Comparison of ENCODE assay signal across 1 cellular context in genomic region chr7:155807805-155808550, GRCh38.
A peak's percentile ranks its signal among the peaks of the same experiment; 100 is the strongest.
TF ChIP-seq lines count a peak whose summit lies in the region.

No MANE protein-coding gene starts in this region.

TF ChIP-seq in HepG2, 621 proteins besides CTCF, POLR2A, EP300 and RAD21 (continued from another document and continues in another):
- TF ChIP-seq ZBTB43 (CRISPR knock-in tag; conservative IDR thresholded peaks at IDR 0.05) = no peak
- no peak for TF ChIP-seq MLLT10 (CRISPR knock-in tag; IDR thresholded peaks at IDR 0.05)
- no peak for TF ChIP-seq ZNF605 (CRISPR knock-in tag; IDR thresholded peaks at IDR 0.05)
- TF ChIP-seq, protein P1, sequence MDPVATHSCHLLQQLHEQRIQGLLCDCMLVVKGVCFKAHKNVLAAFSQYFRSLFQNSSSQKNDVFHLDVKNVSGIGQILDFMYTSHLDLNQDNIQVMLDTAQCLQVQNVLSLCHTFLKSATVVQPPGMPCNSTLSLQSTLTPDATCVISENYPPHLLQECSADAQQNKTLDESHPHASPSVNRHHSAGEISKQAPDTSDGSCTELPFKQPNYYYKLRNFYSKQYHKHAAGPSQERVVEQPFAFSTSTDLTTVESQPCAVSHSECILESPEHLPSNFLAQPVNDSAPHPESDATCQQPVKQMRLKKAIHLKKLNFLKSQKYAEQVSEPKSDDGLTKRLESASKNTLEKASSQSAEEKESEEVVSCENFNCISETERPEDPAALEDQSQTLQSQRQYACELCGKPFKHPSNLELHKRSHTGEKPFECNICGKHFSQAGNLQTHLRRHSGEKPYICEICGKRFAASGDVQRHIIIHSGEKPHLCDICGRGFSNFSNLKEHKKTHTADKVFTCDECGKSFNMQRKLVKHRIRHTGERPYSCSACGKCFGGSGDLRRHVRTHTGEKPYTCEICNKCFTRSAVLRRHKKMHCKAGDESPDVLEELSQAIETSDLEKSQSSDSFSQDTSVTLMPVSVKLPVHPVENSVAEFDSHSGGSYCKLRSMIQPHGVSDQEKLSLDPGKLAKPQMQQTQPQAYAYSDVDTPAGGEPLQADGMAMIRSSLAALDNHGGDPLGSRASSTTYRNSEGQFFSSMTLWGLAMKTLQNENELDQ (CRISPR knock-in tag; IDR thresholded peaks at IDR 0.05; ENCODE audit: borderline replicate concordance) = no peak
- TF ChIP-seq ZNF205 (CRISPR knock-in tag; IDR thresholded peaks at IDR 0.05) = peak; percentile 10; the same call in 1 of the 2 replicates
- TF ChIP-seq ZNF747 (CRISPR knock-in tag; IDR thresholded peaks at IDR 0.05; ENCODE audit: borderline replicate concordance) = no peak
- TF ChIP-seq USF2 (IDR thresholded peaks at IDR 0.05; ENCODE audit: low read depth, low read length) = no peak
- TF ChIP-seq USF2 (CRISPR knock-in tag; IDR thresholded peaks at IDR 0.05; ENCODE audit: borderline replicate concordance) = no peak
- no peak for TF ChIP-seq ZNF276 (CRISPR knock-in tag; IDR thresholded peaks at IDR 0.05; ENCODE audit: low read depth)
- TF ChIP-seq FOSL2 (CRISPR knock-in tag; IDR thresholded peaks at IDR 0.05) = no peak
- TF ChIP-seq REST (IDR thresholded peaks at IDR 0.05; ENCODE audit: borderline replicate concordance in 1 of 2, low read depth in 1 of 2, low read length in 2 of 2) = peak in 1 of 2 experiments; percentile 7; a peak in 1 of 4 replicates
- TF ChIP-seq, protein P2, sequence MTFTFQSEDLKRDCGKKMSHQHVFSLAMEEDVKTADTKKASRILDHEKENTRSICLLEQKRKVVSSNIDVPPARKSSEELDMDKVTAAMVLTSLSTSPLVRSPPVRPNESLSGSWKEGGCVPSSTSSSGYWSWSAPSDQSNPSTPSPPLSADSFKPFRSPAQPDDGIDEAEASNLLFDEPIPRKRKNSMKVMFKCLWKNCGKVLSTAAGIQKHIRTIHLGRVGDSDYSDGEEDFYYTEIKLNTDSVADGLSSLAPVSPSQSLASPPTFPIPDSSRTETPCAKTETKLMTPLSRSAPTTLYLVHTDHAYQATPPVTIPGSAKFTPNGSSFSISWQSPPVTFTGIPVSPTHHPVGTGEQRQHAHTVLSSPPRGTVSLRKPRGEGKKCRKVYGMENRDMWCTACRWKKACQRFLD (CRISPR knock-in tag; IDR thresholded peaks at IDR 0.05; ENCODE audit: borderline replicate concordance) = no peak
- no peak for TF ChIP-seq ZNF138 (CRISPR knock-in tag; IDR thresholded peaks at IDR 0.05; ENCODE audit: low read depth)
- TF ChIP-seq ZNF652 (CRISPR knock-in tag; IDR thresholded peaks at IDR 0.05; ENCODE audit: borderline replicate concordance, low read depth) = no peak
- TF ChIP-seq SOX13 (IDR thresholded peaks at IDR 0.05) = no peak
- peak in 1 of 2 experiments; percentile 24; a peak in 2 of 4 replicates for TF ChIP-seq SOX13 (CRISPR knock-in tag; conservative IDR thresholded peaks at IDR 0.05 in 1 of 2, IDR thresholded peaks at IDR 0.05 in 1 of 2)
- TF ChIP-seq ZNF281 (CRISPR knock-in tag; IDR thresholded peaks at IDR 0.05; ENCODE audit: borderline replicate concordance) = no peak; the same call in 1 of the 2 replicates
- TF ChIP-seq ISL2 (CRISPR knock-in tag; IDR thresholded peaks at IDR 0.05) = no peak
- no peak for TF ChIP-seq ZNF296 (CRISPR knock-in tag; conservative IDR thresholded peaks at IDR 0.05)
- no peak for TF ChIP-seq KLF13 (CRISPR knock-in tag; IDR thresholded peaks at IDR 0.05)
- no peak; the same call in 1 of the 2 replicates for TF ChIP-seq ZNF816 (CRISPR knock-in tag; IDR thresholded peaks at IDR 0.05; ENCODE audit: borderline replicate concordance)
- no peak for TF ChIP-seq GPBP1L1 (CRISPR knock-in tag; IDR thresholded peaks at IDR 0.05)
- TF ChIP-seq ZNF891 (CRISPR knock-in tag; IDR thresholded peaks at IDR 0.05) = no peak; the same call in 1 of the 2 replicates
- TF ChIP-seq SMAD3 (CRISPR knock-in tag; IDR thresholded peaks at IDR 0.05) = no peak
- no peak for TF ChIP-seq ZNF432 (CRISPR knock-in tag; IDR thresholded peaks at IDR 0.05; ENCODE audit: borderline replicate concordance)
- TF ChIP-seq KDM2A (CRISPR knock-in tag; IDR thresholded peaks at IDR 0.05; ENCODE audit: borderline replicate concordance, low read depth) = no peak; the same call in 1 of the 2 replicates
- TF ChIP-seq ZNF3 (CRISPR knock-in tag; IDR thresholded peaks at IDR 0.05) = no peak
- TF ChIP-seq, protein P3, sequence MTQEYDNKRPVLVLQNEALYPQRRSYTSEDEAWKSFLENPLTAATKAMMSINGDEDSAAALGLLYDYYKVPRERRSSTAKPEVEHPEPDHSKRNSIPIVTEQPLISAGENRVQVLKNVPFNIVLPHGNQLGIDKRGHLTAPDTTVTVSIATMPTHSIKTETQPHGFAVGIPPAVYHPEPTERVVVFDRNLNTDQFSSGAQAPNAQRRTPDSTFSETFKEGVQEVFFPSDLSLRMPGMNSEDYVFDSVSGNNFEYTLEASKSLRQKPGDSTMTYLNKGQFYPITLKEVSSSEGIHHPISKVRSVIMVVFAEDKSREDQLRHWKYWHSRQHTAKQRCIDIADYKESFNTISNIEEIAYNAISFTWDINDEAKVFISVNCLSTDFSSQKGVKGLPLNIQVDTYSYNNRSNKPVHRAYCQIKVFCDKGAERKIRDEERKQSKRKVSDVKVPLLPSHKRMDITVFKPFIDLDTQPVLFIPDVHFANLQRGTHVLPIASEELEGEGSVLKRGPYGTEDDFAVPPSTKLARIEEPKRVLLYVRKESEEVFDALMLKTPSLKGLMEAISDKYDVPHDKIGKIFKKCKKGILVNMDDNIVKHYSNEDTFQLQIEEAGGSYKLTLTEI (CRISPR knock-in tag; conservative IDR thresholded peaks at IDR 0.05) = no peak
- TF ChIP-seq PREB (CRISPR knock-in tag; IDR thresholded peaks at IDR 0.05) = no peak
- TF ChIP-seq BRF2 (CRISPR knock-in tag; IDR thresholded peaks at IDR 0.05) = no peak
